In the genomic region with DNA sequence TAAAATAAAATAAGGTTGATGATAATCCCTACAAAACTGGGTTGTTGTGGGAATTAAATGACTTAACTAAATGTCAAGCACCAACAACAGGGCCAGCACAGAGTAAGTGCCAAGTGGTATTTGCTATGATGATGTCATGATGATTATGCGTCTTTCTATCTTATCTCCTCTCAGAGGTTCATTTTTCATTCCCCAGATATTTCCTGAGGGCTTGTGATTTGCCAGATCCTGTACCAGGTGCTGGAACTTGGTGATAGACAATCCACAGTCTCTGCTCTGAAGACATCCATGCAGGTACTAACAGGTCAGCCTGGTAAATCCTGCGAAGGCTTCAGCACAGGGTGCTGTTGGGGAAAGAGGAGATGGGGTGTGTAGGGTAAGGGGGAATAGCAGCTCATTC, we compare ENCODE assay signal across 1 cellular context.
A peak's percentile ranks its signal among the peaks of the same experiment; 100 is the strongest.
TF ChIP-seq lines count a peak whose summit lies in the region.

No MANE protein-coding gene starts in this region.

TF ChIP-seq in SK-N-SH, 30 proteins besides CTCF, POLR2A, EP300 and RAD21 (continued from another document):
- TF ChIP-seq, protein P1, sequence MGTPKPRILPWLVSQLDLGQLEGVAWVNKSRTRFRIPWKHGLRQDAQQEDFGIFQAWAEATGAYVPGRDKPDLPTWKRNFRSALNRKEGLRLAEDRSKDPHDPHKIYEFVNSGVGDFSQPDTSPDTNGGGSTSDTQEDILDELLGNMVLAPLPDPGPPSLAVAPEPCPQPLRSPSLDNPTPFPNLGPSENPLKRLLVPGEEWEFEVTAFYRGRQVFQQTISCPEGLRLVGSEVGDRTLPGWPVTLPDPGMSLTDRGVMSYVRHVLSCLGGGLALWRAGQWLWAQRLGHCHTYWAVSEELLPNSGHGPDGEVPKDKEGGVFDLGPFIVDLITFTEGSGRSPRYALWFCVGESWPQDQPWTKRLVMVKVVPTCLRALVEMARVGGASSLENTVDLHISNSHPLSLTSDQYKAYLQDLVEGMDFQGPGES (IDR thresholded peaks at IDR 0.05; ENCODE audit: low read depth, low read length) = no peak
- TF ChIP-seq, protein P2, sequence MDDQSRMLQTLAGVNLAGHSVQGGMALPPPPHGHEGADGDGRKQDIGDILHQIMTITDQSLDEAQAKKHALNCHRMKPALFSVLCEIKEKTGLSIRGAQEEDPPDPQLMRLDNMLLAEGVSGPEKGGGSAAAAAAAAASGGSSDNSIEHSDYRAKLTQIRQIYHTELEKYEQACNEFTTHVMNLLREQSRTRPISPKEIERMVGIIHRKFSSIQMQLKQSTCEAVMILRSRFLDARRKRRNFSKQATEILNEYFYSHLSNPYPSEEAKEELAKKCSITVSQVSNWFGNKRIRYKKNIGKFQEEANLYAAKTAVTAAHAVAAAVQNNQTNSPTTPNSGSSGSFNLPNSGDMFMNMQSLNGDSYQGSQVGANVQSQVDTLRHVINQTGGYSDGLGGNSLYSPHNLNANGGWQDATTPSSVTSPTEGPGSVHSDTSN (IDR thresholded peaks at IDR 0.05) = peak; percentile 70
- no peak for TF ChIP-seq FOXM1 (IDR thresholded peaks at IDR 0.05; ENCODE audit: low read depth)
- TF ChIP-seq ELF1 (IDR thresholded peaks at IDR 0.05) = no peak
- TF ChIP-seq GATA2 (CRISPR knock-in tag; IDR thresholded peaks at IDR 0.05) = peak; percentile 42; the same call in 1 of the 2 replicates
- TF ChIP-seq, protein P3, sequence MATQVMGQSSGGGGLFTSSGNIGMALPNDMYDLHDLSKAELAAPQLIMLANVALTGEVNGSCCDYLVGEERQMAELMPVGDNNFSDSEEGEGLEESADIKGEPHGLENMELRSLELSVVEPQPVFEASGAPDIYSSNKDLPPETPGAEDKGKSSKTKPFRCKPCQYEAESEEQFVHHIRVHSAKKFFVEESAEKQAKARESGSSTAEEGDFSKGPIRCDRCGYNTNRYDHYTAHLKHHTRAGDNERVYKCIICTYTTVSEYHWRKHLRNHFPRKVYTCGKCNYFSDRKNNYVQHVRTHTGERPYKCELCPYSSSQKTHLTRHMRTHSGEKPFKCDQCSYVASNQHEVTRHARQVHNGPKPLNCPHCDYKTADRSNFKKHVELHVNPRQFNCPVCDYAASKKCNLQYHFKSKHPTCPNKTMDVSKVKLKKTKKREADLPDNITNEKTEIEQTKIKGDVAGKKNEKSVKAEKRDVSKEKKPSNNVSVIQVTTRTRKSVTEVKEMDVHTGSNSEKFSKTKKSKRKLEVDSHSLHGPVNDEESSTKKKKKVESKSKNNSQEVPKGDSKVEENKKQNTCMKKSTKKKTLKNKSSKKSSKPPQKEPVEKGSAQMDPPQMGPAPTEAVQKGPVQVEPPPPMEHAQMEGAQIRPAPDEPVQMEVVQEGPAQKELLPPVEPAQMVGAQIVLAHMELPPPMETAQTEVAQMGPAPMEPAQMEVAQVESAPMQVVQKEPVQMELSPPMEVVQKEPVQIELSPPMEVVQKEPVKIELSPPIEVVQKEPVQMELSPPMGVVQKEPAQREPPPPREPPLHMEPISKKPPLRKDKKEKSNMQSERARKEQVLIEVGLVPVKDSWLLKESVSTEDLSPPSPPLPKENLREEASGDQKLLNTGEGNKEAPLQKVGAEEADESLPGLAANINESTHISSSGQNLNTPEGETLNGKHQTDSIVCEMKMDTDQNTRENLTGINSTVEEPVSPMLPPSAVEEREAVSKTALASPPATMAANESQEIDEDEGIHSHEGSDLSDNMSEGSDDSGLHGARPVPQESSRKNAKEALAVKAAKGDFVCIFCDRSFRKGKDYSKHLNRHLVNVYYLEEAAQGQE (IDR thresholded peaks at IDR 0.05; ENCODE audit: low read depth, low read length) = no peak
- TF ChIP-seq RCOR1 (IDR thresholded peaks at IDR 0.05; ENCODE audit: low read length) = peak; percentile 52; the same call in 1 of the 2 replicates
- TF ChIP-seq MEF2A (IDR thresholded peaks at IDR 0.05; ENCODE audit: borderline replicate concordance, low read depth) = no peak
- no peak for TF ChIP-seq EZH2phosphoT487 (IDR thresholded peaks at IDR 0.05; ENCODE audit: borderline replicate concordance, low read depth)
- TF ChIP-seq, protein P4, sequence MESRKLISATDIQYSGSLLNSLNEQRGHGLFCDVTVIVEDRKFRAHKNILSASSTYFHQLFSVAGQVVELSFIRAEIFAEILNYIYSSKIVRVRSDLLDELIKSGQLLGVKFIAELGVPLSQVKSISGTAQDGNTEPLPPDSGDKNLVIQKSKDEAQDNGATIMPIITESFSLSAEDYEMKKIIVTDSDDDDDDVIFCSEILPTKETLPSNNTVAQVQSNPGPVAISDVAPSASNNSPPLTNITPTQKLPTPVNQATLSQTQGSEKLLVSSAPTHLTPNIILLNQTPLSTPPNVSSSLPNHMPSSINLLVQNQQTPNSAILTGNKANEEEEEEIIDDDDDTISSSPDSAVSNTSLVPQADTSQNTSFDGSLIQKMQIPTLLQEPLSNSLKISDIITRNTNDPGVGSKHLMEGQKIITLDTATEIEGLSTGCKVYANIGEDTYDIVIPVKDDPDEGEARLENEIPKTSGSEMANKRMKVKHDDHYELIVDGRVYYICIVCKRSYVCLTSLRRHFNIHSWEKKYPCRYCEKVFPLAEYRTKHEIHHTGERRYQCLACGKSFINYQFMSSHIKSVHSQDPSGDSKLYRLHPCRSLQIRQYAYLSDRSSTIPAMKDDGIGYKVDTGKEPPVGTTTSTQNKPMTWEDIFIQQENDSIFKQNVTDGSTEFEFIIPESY (IDR thresholded peaks at IDR 0.05; ENCODE audit: borderline replicate concordance, low read depth) = no peak
- TF ChIP-seq CHD2 (IDR thresholded peaks at IDR 0.05; ENCODE audit: low read length, partially characterized antibody) = no peak
- TF ChIP-seq TEAD4 (IDR thresholded peaks at IDR 0.05; ENCODE audit: borderline replicate concordance, insufficient read depth) = no peak
- no peak for TF ChIP-seq SIN3A (IDR thresholded peaks at IDR 0.05; ENCODE audit: borderline replicate concordance, low read depth, low read length)
- TF ChIP-seq NFIC (IDR thresholded peaks at IDR 0.05; ENCODE audit: borderline replicate concordance) = peak; percentile 56
- TF ChIP-seq, protein P5, sequence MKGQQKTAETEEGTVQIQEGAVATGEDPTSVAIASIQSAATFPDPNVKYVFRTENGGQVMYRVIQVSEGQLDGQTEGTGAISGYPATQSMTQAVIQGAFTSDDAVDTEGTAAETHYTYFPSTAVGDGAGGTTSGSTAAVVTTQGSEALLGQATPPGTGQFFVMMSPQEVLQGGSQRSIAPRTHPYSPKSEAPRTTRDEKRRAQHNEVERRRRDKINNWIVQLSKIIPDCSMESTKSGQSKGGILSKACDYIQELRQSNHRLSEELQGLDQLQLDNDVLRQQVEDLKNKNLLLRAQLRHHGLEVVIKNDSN (IDR thresholded peaks at IDR 0.05; ENCODE audit: borderline replicate concordance, low read depth) = no peak; the same call in 1 of the 2 replicates
- TF ChIP-seq FOXJ3 (CRISPR knock-in tag; IDR thresholded peaks at IDR 0.05) = 0 out of 2 replicates have a peak, but pooled peaks have one; percentile 32
- TF ChIP-seq, protein P6, sequence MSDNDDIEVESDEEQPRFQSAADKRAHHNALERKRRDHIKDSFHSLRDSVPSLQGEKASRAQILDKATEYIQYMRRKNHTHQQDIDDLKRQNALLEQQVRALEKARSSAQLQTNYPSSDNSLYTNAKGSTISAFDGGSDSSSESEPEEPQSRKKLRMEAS (IDR thresholded peaks at IDR 0.05; ENCODE audit: low read depth) = no peak
- peak; percentile 58; the same call in 1 of the 2 replicates for TF ChIP-seq FOSL2 (IDR thresholded peaks at IDR 0.05; ENCODE audit: borderline replicate concordance, low read depth)
- TF ChIP-seq YY1 (IDR thresholded peaks at IDR 0.05; ENCODE audit: low read depth) = no peak
- no peak for TF ChIP-seq MXI1 (IDR thresholded peaks at IDR 0.05; ENCODE audit: low read depth, low read length)
TF ChIP-seq in SK-N-SH: peak in this region for 8.
